In the genomic region with DNA sequence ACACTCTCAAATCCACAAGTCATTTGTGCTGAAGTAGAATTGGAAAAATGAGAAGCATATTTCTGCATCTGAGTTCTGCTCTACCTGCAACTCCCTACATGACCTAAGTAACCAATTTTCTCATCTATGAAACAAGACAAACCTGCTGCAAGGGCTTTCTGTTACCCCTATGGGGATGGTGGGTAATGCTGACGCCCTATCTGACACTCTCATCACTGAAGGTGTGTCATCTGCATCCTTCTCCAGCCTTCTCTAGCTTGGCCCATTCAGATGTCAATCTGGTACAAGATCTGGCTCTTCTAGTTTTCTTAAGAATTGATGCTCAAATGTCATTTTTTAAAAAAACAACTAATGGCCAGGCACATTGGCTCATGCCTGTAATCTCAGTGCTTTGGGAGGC, we compare ENCODE assay signal across 7 cellular contexts.
"Had no signal": no experiment of that assay in that cellular context is flagged by ENCODE, and none has a peak within 500 bp of the region (broad histone marks: within the 10 kb centered on the region; RNA-seq: fewer than 3 reads in every experiment).

No MANE protein-coding gene starts in this region.

- FAIRE-seq: HepG2, HTR-8/SVneo, K562 had no signal

- H3K27me3 Mint-ChIP-seq: IgD-negative memory B cell had no signal

- DNase-seq: IMR-90, KBM-7 had no signal

- H3K9me3 Mint-ChIP-seq: IgD-negative memory B cell had no signal

- H3K27ac Mint-ChIP-seq: IgD-negative memory B cell had no signal

- H3K4me3 ChIP-seq: K562 had no signal

- H3K27ac ChIP-seq: HL-60 had no signal

- H3K4me3 Mint-ChIP-seq: IgD-negative memory B cell had no signal

- ATAC-seq: HepG2, K562 had no signal
